22 cellular contexts compared by ENCODE assay signal in the genomic region with DNA sequence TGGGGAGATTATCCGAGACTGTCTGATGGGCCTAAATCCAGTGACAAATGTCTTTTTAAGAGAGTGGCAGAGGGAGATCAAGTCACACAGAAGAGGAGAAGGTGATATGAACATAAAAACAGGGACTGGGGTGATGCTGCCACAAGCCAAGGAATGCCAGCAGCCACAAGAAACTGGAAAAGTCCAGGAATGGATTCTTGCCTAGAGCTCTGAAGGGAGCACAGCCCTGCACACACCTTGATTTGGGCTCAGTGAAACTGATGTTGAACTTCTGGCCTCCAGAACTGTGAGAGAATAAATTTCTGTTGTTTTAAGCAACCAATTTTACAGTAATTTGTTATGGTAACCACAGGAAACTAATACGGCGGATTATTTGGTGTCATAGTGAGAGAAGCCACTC. TPM values are rescaled to one million over a fixed set of nuclear protein-coding genes. Genes with fewer than 3 reads are reported as not detected.
DNase-seq lines count a peak whose midpoint lies in the region; ATAC-seq and TF ChIP-seq lines count a peak whose summit lies in the region.
"Had no signal": no experiment of that assay in that cellular context is flagged by ENCODE, and none has a peak within 500 bp of the region (broad histone marks: within the 10 kb centered on the region; RNA-seq: fewer than 3 reads in every experiment).

No MANE protein-coding gene starts in this region.

- H2AFZ ChIP-seq in Karpas-422 (ENCODE audit: low read length) = no peak overlapping the region
- H2AFZ ChIP-seq: GM23338 had no signal

- WGBS in suprapubic skin = 98% methylated on average over 3 of the region's 3 CpGs

- POLR2A ChIA-PET in activated CD8-positive, alpha-beta T cell treated with anti-CD3 and anti-CD28 coated beads, Interleukin-2, amount 10 ng/mL, durations not matched to agents 7 days and 5 days (lab: Charles Lee) = no interaction called here
- POLR2A ChIA-PET in activated CD8-positive, alpha-beta T cell treated with anti-CD3 and anti-CD28 coated beads for 36 hours (lab: Charles Lee) = no interaction called here

- H3K4me3 ChIP-seq in BLaER1 = no peak overlapping the region
- H3K4me3 ChIP-seq in Karpas-422 (ENCODE audit: low read length) = no peak overlapping the region
- no peak overlapping the region for H3K4me3 ChIP-seq in tibial artery
- no peak overlapping the region for H3K4me3 ChIP-seq in suprapubic skin
- H3K4me3 ChIP-seq: GM23338 had no signal

- no peak overlapping the region for H3K9ac ChIP-seq in BLaER1
- no peak overlapping the region for H3K9ac ChIP-seq in Karpas-422 (ENCODE audit: low read length)

- H3K27me3 ChIP-seq in BLaER1 (no peaks in the 10 kb centered on the region), Karpas-422 (ENCODE audit: low read length) (no peaks in the 10 kb centered on the region), tibial artery (no peaks in the 10 kb centered on the region), suprapubic skin (peaks cover 6% of the 10 kb centered on the region)

- H3K27ac Mint-ChIP-seq in activated CD8-positive, alpha-beta T cell treated with anti-CD3 and anti-CD28 coated beads, Interleukin-2, amount 10 ng/mL, durations not matched to agents 7 days and 5 days = peak overlapping the region; percentile 21
- H3K27ac Mint-ChIP-seq in activated CD8-positive, alpha-beta T cell treated with anti-CD3 and anti-CD28 coated beads for 36 hours = no peak overlapping the region
- H3K27ac Mint-ChIP-seq in nephron = peak overlapping the region; percentile 15 to 73 (median 62)
- H3K27ac Mint-ChIP-seq: B cell; CD4-positive, alpha-beta memory T cell; GM23338; H9; HFFc6 had no signal

- no peak for TF ChIP-seq EP300 in suprapubic skin (IDR thresholded peaks at IDR 0.05)

- CTCF ChIA-PET in activated CD8-positive, alpha-beta T cell treated with anti-CD3 and anti-CD28 coated beads, Interleukin-2, amount 10 ng/mL, durations not matched to agents 7 days and 5 days (lab: Charles Lee) = interaction anchor here (1.0 to 2.7 kb wide), 3 partner anchors 20 to 110 kb away, joined by 3 to 25 read pairs (median 3); a partner anchor contains a TSS
- CTCF ChIA-PET in activated CD8-positive, alpha-beta T cell treated with anti-CD3 and anti-CD28 coated beads for 36 hours (lab: Charles Lee) = interaction anchor here (1.1 to 2.9 kb wide), 4 partner anchors 20 to 699 kb away, joined by 3 to 11 read pairs (median 4); a partner anchor contains a TSS

- TF ChIP-seq CTCF in activated CD8-positive, alpha-beta T cell treated with anti-CD3 and anti-CD28 coated beads for 36 hours (IDR thresholded peaks at IDR 0.05) = no peak
- no peak for TF ChIP-seq CTCF in nephron (IDR thresholded peaks at IDR 0.05; ENCODE audit: unreplicated experiment in 3 of 3)
- no peak for TF ChIP-seq CTCF in tibial artery (IDR thresholded peaks at IDR 0.05)
- no peak for TF ChIP-seq CTCF in suprapubic skin (IDR thresholded peaks at IDR 0.05)

- H3K4me2 ChIP-seq in BLaER1 (peak overlapping the region; percentile 76), Karpas-422 (ENCODE audit: low read depth, low read length, poor library complexity, severe bottlenecking) (no peak overlapping the region)
- H3K4me2 ChIP-seq: GM23338 had no signal

- H3K4me1 ChIP-seq in BLaER1 (peaks cover 86% of the 10 kb centered on the region), Karpas-422 (ENCODE audit: low read length) (peaks cover 89% of the 10 kb centered on the region), tibial artery (no peaks in the 10 kb centered on the region), suprapubic skin (no peaks in the 10 kb centered on the region)

- TF ChIP-seq POLR2A in suprapubic skin (IDR thresholded peaks at IDR 0.05) = no peak

- H3K4me3 Mint-ChIP-seq in activated CD8-positive, alpha-beta T cell treated with anti-CD3 and anti-CD28 coated beads, Interleukin-2, amount 10 ng/mL, durations not matched to agents 7 days and 5 days = no peak overlapping the region
- no peak overlapping the region for H3K4me3 Mint-ChIP-seq in activated CD8-positive, alpha-beta T cell treated with anti-CD3 and anti-CD28 coated beads for 36 hours
- H3K4me3 Mint-ChIP-seq in nephron = no peak overlapping the region
- H3K4me3 Mint-ChIP-seq: B cell; CD4-positive, alpha-beta memory T cell; GM23338; H9; HFFc6 had no signal

- DNase-seq in activated CD8-positive, alpha-beta T cell treated with anti-CD3 and anti-CD28 coated beads, Interleukin-2, amount 10 ng/mL, durations not matched to agents 7 days and 5 days = no peak
- no peak for DNase-seq in activated CD8-positive, alpha-beta T cell treated with anti-CD3 and anti-CD28 coated beads for 36 hours
- DNase-seq in Karpas-422 = no peak
- DNase-seq in tibial artery = no peak
- DNase-seq in suprapubic skin (ENCODE audit: low spot score in 2 of 2) = no peak
- DNase-seq in T1000 (lab: John Stamatoyannopoulos, UW) = no peak
- DNase-seq: C1 segment of cervical spinal cord; Calu3; CD4-positive, alpha-beta memory T cell; COR-L47; DMS53; DMS79 treated with DMSO at 0.1 percent for 48 hours; GF-D8; H9; HFFc6 had no signal

- no peaks in the 10 kb centered on the region for H3K9me3 Mint-ChIP-seq in activated CD8-positive, alpha-beta T cell treated with anti-CD3 and anti-CD28 coated beads, Interleukin-2, amount 10 ng/mL, durations not matched to agents 7 days and 5 days (ENCODE audit: insufficient read depth)
- H3K9me3 Mint-ChIP-seq in activated CD8-positive, alpha-beta T cell treated with anti-CD3 and anti-CD28 coated beads for 36 hours = no peaks in the 10 kb centered on the region
- H3K9me3 Mint-ChIP-seq in nephron = peaks cover 5% of the 10 kb centered on the region
- H3K9me3 Mint-ChIP-seq: GM23338 had no signal

- peaks cover 50% of the 10 kb centered on the region for H3K4me1 Mint-ChIP-seq in activated CD8-positive, alpha-beta T cell treated with anti-CD3 and anti-CD28 coated beads, Interleukin-2, amount 10 ng/mL, durations not matched to agents 7 days and 5 days (ENCODE audit: low read depth)
- H3K4me1 Mint-ChIP-seq in activated CD8-positive, alpha-beta T cell treated with anti-CD3 and anti-CD28 coated beads for 36 hours (ENCODE audit: low read depth) = peaks cover 29% of the 10 kb centered on the region
- H3K4me1 Mint-ChIP-seq in nephron = peaks cover 4% of the 10 kb centered on the region

- H4K20me1 ChIP-seq in BLaER1 (no peaks in the 10 kb centered on the region), Karpas-422 (ENCODE audit: insufficient read depth, low read depth, low read length) (no peaks in the 10 kb centered on the region)

- intact Hi-C loops in activated CD8-positive, alpha-beta T cell treated with anti-CD3 and anti-CD28 coated beads for 36 hours (cut with micrococcal nuclease) = no loop called here
- intact Hi-C loops in tibial artery (cut with DNase I; ENCODE audit: low total_unique reads) = no loop called here

- H3K9me2 ChIP-seq in Karpas-422 (replicated peaks; ENCODE audit: insufficient read depth, low read length) = no peaks in the 10 kb centered on the region

- no peaks in the 10 kb centered on the region for H3K27me3 Mint-ChIP-seq in activated CD8-positive, alpha-beta T cell treated with anti-CD3 and anti-CD28 coated beads, Interleukin-2, amount 10 ng/mL, durations not matched to agents 7 days and 5 days (ENCODE audit: low read depth)
- H3K27me3 Mint-ChIP-seq in activated CD8-positive, alpha-beta T cell treated with anti-CD3 and anti-CD28 coated beads for 36 hours = no peaks in the 10 kb centered on the region
- no peaks in the 10 kb centered on the region for H3K27me3 Mint-ChIP-seq in nephron (ENCODE audit: low read depth)

- H3K27ac ChIP-seq in BLaER1 (no peak overlapping the region), Karpas-422 (ENCODE audit: low read length) (peak overlapping the region; percentile 99), tibial artery (no peak overlapping the region), suprapubic skin (no peak overlapping the region)
- H3K27ac ChIP-seq: 22Rv1 had no signal

- no peaks in the 10 kb centered on the region for H3K79me2 ChIP-seq in Karpas-422 (ENCODE audit: low read length)

- no peaks in the 10 kb centered on the region for H3K9me3 ChIP-seq in BLaER1
- no peaks in the 10 kb centered on the region for H3K9me3 ChIP-seq in Karpas-422 (ENCODE audit: low read length)
- peaks cover 0 to 8% (median 0%) of the 10 kb centered on the region in 3 donors for H3K9me3 ChIP-seq in tibial artery
- H3K9me3 ChIP-seq in suprapubic skin = no peaks in the 10 kb centered on the region

- H3K36me3 Mint-ChIP-seq in activated CD8-positive, alpha-beta T cell treated with anti-CD3 and anti-CD28 coated beads, Interleukin-2, amount 10 ng/mL, durations not matched to agents 7 days and 5 days (ENCODE audit: low read depth) = peaks cover 8% of the 10 kb centered on the region
- H3K36me3 Mint-ChIP-seq in activated CD8-positive, alpha-beta T cell treated with anti-CD3 and anti-CD28 coated beads for 36 hours (ENCODE audit: low read depth) = no peaks in the 10 kb centered on the region
- no peaks in the 10 kb centered on the region for H3K36me3 Mint-ChIP-seq in nephron (ENCODE audit: low read depth)
- H3K36me3 Mint-ChIP-seq: CD4-positive, alpha-beta memory T cell had no signal

- 0 out of 2 replicates have a peak, but pooled peaks cover 6% of the 10 kb centered on the region for H3K36me3 ChIP-seq in BLaER1
- no peaks in the 10 kb centered on the region for H3K36me3 ChIP-seq in Karpas-422 (ENCODE audit: insufficient read depth, low read length)
- H3K36me3 ChIP-seq in tibial artery = peaks cover 4 to 21% (median 18%) of the 10 kb centered on the region in 3 donors
- H3K36me3 ChIP-seq in suprapubic skin = no peaks in the 10 kb centered on the region

- no peak for ATAC-seq in activated CD8-positive, alpha-beta T cell treated with anti-CD3 and anti-CD28 coated beads, Interleukin-2, amount 10 ng/mL, durations not matched to agents 7 days and 5 days
- ATAC-seq in activated CD8-positive, alpha-beta T cell treated with anti-CD3 and anti-CD28 coated beads for 36 hours = no peak
- ATAC-seq: GM23338, HCT116 had no signal

RNA-seq across cellular contexts. Expression of a gene that starts 19.5 kb away (rescaled TPM):
- 1 to 10 TPM; 9.1 to 10.0 TPM for total RNA-seq in activated CD8-positive, alpha-beta T cell treated with anti-CD3 and anti-CD28 coated beads, Interleukin-2, amount 10 ng/mL, durations not matched to agents 7 days and 5 days
- total RNA-seq in activated CD8-positive, alpha-beta T cell treated with anti-CD3 and anti-CD28 coated beads for 36 hours = 1 to 10 TPM; 6.7 to 7.4 TPM
- total RNA-seq in Karpas-422 (2014; rRNA removed; shearing (Covaris generic); ENCODE audit: low replicate concordance) = not detected in 2 replicates
- total RNA-seq in suprapubic skin = 10 to 100 TPM; 52.6 to 90.4 (median 58.4) TPM

RNA-seq across cellular contexts. Expression of a gene that starts 59.1 kb away (rescaled TPM):
- under 1 TPM; 0.73 to 0.87 TPM for total RNA-seq in activated CD8-positive, alpha-beta T cell treated with anti-CD3 and anti-CD28 coated beads, Interleukin-2, amount 10 ng/mL, durations not matched to agents 7 days and 5 days
- total RNA-seq in activated CD8-positive, alpha-beta T cell treated with anti-CD3 and anti-CD28 coated beads for 36 hours = under 1 TPM; 0.38 to 0.43 TPM
- 2.3 and 3.2 TPM in 2 replicates for total RNA-seq in Karpas-422 (2014; rRNA removed; shearing (Covaris generic); ENCODE audit: low replicate concordance)
- 1 to 10 TPM; 1.1 to 3.8 (median 1.5) TPM for total RNA-seq in suprapubic skin
- total RNA-seq: H4 had no signal

Comparison
In these comparisons a context has a peak if more than half of its experiments do, and no peak if none do; other contexts are left out.
1. RNA of a gene that starts 19.5 kb away (total RNA-seq): 52.6 to 90.4 TPM in suprapubic skin; 9.1 to 10.0 TPM in activated CD8-positive, alpha-beta T cell treated with anti-CD3 and anti-CD28 coated beads, Interleukin-2, amount 10 ng/mL, durations not matched to agents 7 days and 5 days, 6.7 to 7.4 TPM in activated CD8-positive, alpha-beta T cell treated with anti-CD3 and anti-CD28 coated beads for 36 hours and not detected in Karpas-422; every median in the first group is over 4 times any median in the second.